22 cellular contexts compared by ENCODE assay signal in the genomic region with DNA sequence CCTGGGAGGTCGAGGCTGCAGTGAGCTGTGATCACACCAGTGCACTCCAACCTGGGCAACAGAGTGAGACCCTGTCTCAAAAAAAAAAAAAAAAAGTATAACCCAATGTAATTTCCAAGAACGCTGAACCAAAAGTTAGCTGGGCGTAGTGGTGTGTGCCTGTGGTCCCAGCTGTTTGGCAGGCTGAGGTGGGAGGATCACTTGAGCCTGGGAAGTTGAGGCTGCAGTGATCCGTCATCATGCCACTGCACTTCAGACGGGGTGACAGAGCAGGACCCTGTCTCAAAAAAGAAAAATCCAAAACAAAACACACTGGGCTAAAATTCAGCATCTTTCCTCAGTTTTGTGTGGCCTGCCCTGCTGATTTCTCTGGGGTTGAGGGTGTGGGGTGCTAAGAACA. TPM values are rescaled to one million over a fixed set of nuclear protein-coding genes. Genes with fewer than 3 reads are reported as not detected.
DNase-seq lines count a peak whose midpoint lies in the region; ATAC-seq and TF ChIP-seq lines count a peak whose summit lies in the region.
"Had no signal": no experiment of that assay in that cellular context is flagged by ENCODE, and none has a peak within 500 bp of the region (broad histone marks: within the 10 kb centered on the region; RNA-seq: fewer than 3 reads in every experiment).

No MANE protein-coding gene starts in this region.

- no peaks in the 10 kb centered on the region for H3K9me2 ChIP-seq in neural cell (ENCODE audit: insufficient read depth, low read length)

- POLR2A ChIA-PET in WTC11 (lab: Charles Lee): interaction anchor here (0.7 to 1.3 kb wide), 3 partner anchors 10 to 29 kb away, joined by 3 to 5 read pairs (median 3); no protein-coding TSS in a partner anchor

- no peak overlapping the region for H3K4me2 ChIP-seq in neural cell (ENCODE audit: low read length)

- no peak for DNase-seq in activated naive CD8-positive, alpha-beta T cell treated with anti-CD3 and anti-CD28 coated beads for 36 hours
- DNase-seq in Calu3 (no peak), WTC11 (ENCODE audit: low spot score) (no peak), nephron progenitor cell (no peak), progenitor cell of endocrine pancreas (ENCODE audit: low spot score, unreplicated experiment) (no peak)
- DNase-seq: ACHN, AML-193, DMS 273 treated with DMSO at 0.1 percent for 48 hours, DND-41, Kasumi-1, MG63, NCI-H1092, NCI-H1436 treated with DMSO at 0.1 percent for 48 hours, NCI-H2029, NCI-H345, NCI-H526, PC-3 had no signal

- H3K36me3 Mint-ChIP-seq in activated naive CD8-positive, alpha-beta T cell: peaks cover 13% of the 10 kb centered on the region
- peaks cover 39% of the 10 kb centered on the region for H3K36me3 Mint-ChIP-seq in activated naive CD8-positive, alpha-beta T cell treated with anti-CD3 and anti-CD28 coated beads for 36 hours
- H3K36me3 Mint-ChIP-seq in Calu3 (ENCODE audit: insufficient read depth, unreplicated experiment) (peaks cover 79% of the 10 kb centered on the region), WTC11 (peaks cover 64% of the 10 kb centered on the region), nephron progenitor cell (ENCODE audit: low read depth) (peaks cover 15% of the 10 kb centered on the region), progenitor cell of endocrine pancreas (ENCODE audit: insufficient read depth) (peaks cover 11% of the 10 kb centered on the region)
- H3K36me3 Mint-ChIP-seq: CD14-positive monocyte had no signal

- intact Hi-C loops in Calu3 (cut with micrococcal nuclease; ENCODE audit: unreplicated experiment): no loop called here

- no peaks in the 10 kb centered on the region for H3F3A ChIP-seq in neural cell (ENCODE audit: insufficient read depth, low read length, poor library complexity, severe bottlenecking)

- H3K27ac Mint-ChIP-seq in activated naive CD8-positive, alpha-beta T cell: peak overlapping the region; percentile 81
- no peak overlapping the region for H3K27ac Mint-ChIP-seq in activated naive CD8-positive, alpha-beta T cell treated with anti-CD3 and anti-CD28 coated beads for 36 hours
- H3K27ac Mint-ChIP-seq in Calu3 (ENCODE audit: unreplicated experiment): peak overlapping the region; percentile 41
- no peak overlapping the region for H3K27ac Mint-ChIP-seq in WTC11
- H3K27ac Mint-ChIP-seq in nephron progenitor cell: no peak overlapping the region
- H3K27ac Mint-ChIP-seq in progenitor cell of endocrine pancreas: no peak overlapping the region

- TF ChIP-seq EP300 in neural cell (conservative IDR thresholded peaks at IDR 0.05; ENCODE audit: poor library complexity, severe bottlenecking): no peak

- CTCF ChIA-PET in Calu3 (lab: Charles Lee): interaction anchor here (0.6 to 2.2 kb wide), 4 partner anchors 23 to 762 kb away, joined by 3 to 9 read pairs (median 4); no protein-coding TSS in a partner anchor
- CTCF ChIA-PET in WTC11 (lab: Charles Lee): interaction anchor here (0.6 to 2.2 kb wide), 3 partner anchors 87 to 286 kb away, joined by 4 to 12 read pairs (median 5); no protein-coding TSS in a partner anchor

- ATAC-seq in WTC11: no peak
- ATAC-seq: PC-3 had no signal

- H3K27me3 Mint-ChIP-seq in activated naive CD8-positive, alpha-beta T cell: no peaks in the 10 kb centered on the region
- no peaks in the 10 kb centered on the region for H3K27me3 Mint-ChIP-seq in activated naive CD8-positive, alpha-beta T cell treated with anti-CD3 and anti-CD28 coated beads for 36 hours
- H3K27me3 Mint-ChIP-seq in Calu3 (ENCODE audit: unreplicated experiment) (no peaks in the 10 kb centered on the region), WTC11 (ENCODE audit: low read depth) (no peaks in the 10 kb centered on the region), nephron progenitor cell (ENCODE audit: low read depth, poor library complexity) (no peaks in the 10 kb centered on the region), progenitor cell of endocrine pancreas (no peaks in the 10 kb centered on the region)

- H3K9me3 Mint-ChIP-seq in activated naive CD8-positive, alpha-beta T cell (ENCODE audit: low read depth): no peaks in the 10 kb centered on the region
- H3K9me3 Mint-ChIP-seq in activated naive CD8-positive, alpha-beta T cell treated with anti-CD3 and anti-CD28 coated beads for 36 hours: no peaks in the 10 kb centered on the region
- H3K9me3 Mint-ChIP-seq in Calu3 (ENCODE audit: low read depth, unreplicated experiment) (no peaks in the 10 kb centered on the region), WTC11 (peaks cover 11% of the 10 kb centered on the region), nephron progenitor cell (peaks cover 28% of the 10 kb centered on the region), progenitor cell of endocrine pancreas (ENCODE audit: low read depth) (no peaks in the 10 kb centered on the region)

- H3K27me3 ChIP-seq in neural cell (ENCODE audit: insufficient read depth, low read depth, low read length): no peaks in the 10 kb centered on the region
- H3K27me3 ChIP-seq: MG63, SJSA1 had no signal

- TF ChIP-seq RAD21 in neural cell (conservative IDR thresholded peaks at IDR 0.05): no peak

- H4K20me1 ChIP-seq in neural cell (ENCODE audit: insufficient read depth): no peaks in the 10 kb centered on the region

- no peaks in the 10 kb centered on the region for H3K36me3 ChIP-seq in neural cell (ENCODE audit: insufficient read depth, low read length)
- H3K36me3 ChIP-seq: HAP-1, MG63, SJSA1 had no signal

- H3K9ac ChIP-seq in neural cell (ENCODE audit: low read length): no peak overlapping the region

- no peaks in the 10 kb centered on the region for H3K79me2 ChIP-seq in neural cell (replicated peaks; ENCODE audit: insufficient read depth, low read length)

- no peak for TF ChIP-seq CTCF in Calu3 (IDR thresholded peaks at IDR 0.05; ENCODE audit: unreplicated experiment)
- no peak for TF ChIP-seq CTCF in WTC11 (IDR thresholded peaks at IDR 0.05)
- TF ChIP-seq CTCF in neural cell (IDR thresholded peaks at IDR 0.05; ENCODE audit: poor library complexity, severe bottlenecking): no peak
- TF ChIP-seq CTCF in nephron progenitor cell (IDR thresholded peaks at IDR 0.05): no peak
- no peak for TF ChIP-seq CTCF in progenitor cell of endocrine pancreas (IDR thresholded peaks at IDR 0.05; ENCODE audit: unreplicated experiment)

- no peak overlapping the region for H3K4me3 ChIP-seq in neural cell (ENCODE audit: low read length)
- H3K4me3 ChIP-seq: HAP-1, MG63, SJSA1 had no signal

- BruUV-seq in Calu3 (replicated peaks; lab: Mats Ljungman, UMichigan): no TSS peak

- H3K27ac ChIP-seq in neural cell (ENCODE audit: low read length): no peak overlapping the region
- H3K27ac ChIP-seq: SJSA1 had no signal

- H3K4me1 Mint-ChIP-seq in activated naive CD8-positive, alpha-beta T cell (ENCODE audit: low read depth): peaks cover 46% of the 10 kb centered on the region
- peaks cover 33% of the 10 kb centered on the region for H3K4me1 Mint-ChIP-seq in activated naive CD8-positive, alpha-beta T cell treated with anti-CD3 and anti-CD28 coated beads for 36 hours
- H3K4me1 Mint-ChIP-seq in Calu3 (ENCODE audit: low read depth, unreplicated experiment): peaks cover 45% of the 10 kb centered on the region
- peaks cover 21% of the 10 kb centered on the region for H3K4me1 Mint-ChIP-seq in WTC11
- H3K4me1 Mint-ChIP-seq in nephron progenitor cell: peaks cover 17% of the 10 kb centered on the region
- peaks cover 19% of the 10 kb centered on the region for H3K4me1 Mint-ChIP-seq in progenitor cell of endocrine pancreas (ENCODE audit: low read depth)

- no peak overlapping the region for H2AFZ ChIP-seq in neural cell (ENCODE audit: low read depth, low read length)

- no peaks in the 10 kb centered on the region for H3K9me3 ChIP-seq in neural cell (ENCODE audit: low read length)
- H3K9me3 ChIP-seq: HAP-1, MG63, SJSA1 had no signal

- H3K4me3 Mint-ChIP-seq in activated naive CD8-positive, alpha-beta T cell: no peak overlapping the region
- no peak overlapping the region for H3K4me3 Mint-ChIP-seq in activated naive CD8-positive, alpha-beta T cell treated with anti-CD3 and anti-CD28 coated beads for 36 hours
- H3K4me3 Mint-ChIP-seq in Calu3 (ENCODE audit: low read depth, unreplicated experiment) (no peak overlapping the region), WTC11 (no peak overlapping the region), nephron progenitor cell (no peak overlapping the region), progenitor cell of endocrine pancreas (ENCODE audit: low read depth) (no peak overlapping the region)
- H3K4me3 Mint-ChIP-seq: CD14-positive monocyte had no signal

TF ChIP-seq in neural cell, 6 proteins besides CTCF, POLR2A, EP300 and RAD21 (continues in another document):
- TF ChIP-seq POLR2AphosphoS5 (IDR thresholded peaks at IDR 0.05): peak; percentile 24

RNA-seq across cellular contexts. Expression of gene HNRNPA2B1, which starts 21.1 kb away (rescaled TPM):
- total RNA-seq in activated naive CD8-positive, alpha-beta T cell treated with anti-CD3 and anti-CD28 coated beads for 36 hours: 100 to 1,000 TPM; 968 to 975 TPM
- 880 and 924 TPM in 2 replicates for total RNA-seq in Calu3 (2022)
- total RNA-seq in WTC11 (2021): 1,081 to 1,101 TPM (median 1,097 TPM) in 3 replicates
- polyA plus RNA-seq in neural cell: 316 and 419 TPM in 2 replicates
- polyA minus RNA-seq in neural cell: 200 and 257 TPM in 2 replicates
- 950 and 984 TPM in 2 replicates for total RNA-seq in progenitor cell of endocrine pancreas

RNA-seq across cellular contexts. Expression of gene CBX3, which starts 22.1 kb away (rescaled TPM):
- 100 to 1,000 TPM; 366 to 370 TPM for total RNA-seq in activated naive CD8-positive, alpha-beta T cell treated with anti-CD3 and anti-CD28 coated beads for 36 hours
- total RNA-seq in Calu3 (2022): 390 and 417 TPM in 2 replicates
- total RNA-seq in WTC11 (2021): 204 to 232 TPM (median 213 TPM) in 3 replicates
- 532 and 598 TPM in 2 replicates for polyA plus RNA-seq in neural cell
- 221 and 244 TPM in 2 replicates for polyA minus RNA-seq in neural cell
- 221 and 222 TPM in 2 replicates for total RNA-seq in progenitor cell of endocrine pancreas

RNA-seq across cellular contexts. Expression of gene NFE2L3, which starts 27.4 kb away (rescaled TPM):
- 10 to 100 TPM; 35.2 to 35.3 TPM for total RNA-seq in activated naive CD8-positive, alpha-beta T cell treated with anti-CD3 and anti-CD28 coated beads for 36 hours
- total RNA-seq in Calu3 (2022) (74.3 and 108 TPM in 2 replicates), WTC11 (2021) (66.8 to 68.6 TPM (median 68.5 TPM) in 3 replicates), progenitor cell of endocrine pancreas (25.5 and 28.0 TPM in 2 replicates)
- 1.7 and 2.9 TPM in 2 replicates for polyA plus RNA-seq in neural cell
- polyA minus RNA-seq in neural cell: 3.4 TPM in 2 replicates

Comparison
In these comparisons a context has a peak if more than half of its experiments do, and no peak if none do; other contexts are left out.
1. H3K27ac Mint-ChIP-seq: peak in activated naive CD8-positive, alpha-beta T cell (single experiment) and Calu3 (single experiment); none in activated naive CD8-positive, alpha-beta T cell treated with anti-CD3 and anti-CD28 coated beads for 36 hours (single experiment), WTC11 (single experiment), nephron progenitor cell (single experiment) and progenitor cell of endocrine pancreas (single experiment).